Comparison of ENCODE assay signal across 18 cellular contexts in genomic region chr9:37417252-37417803, GRCh38. TPM values are rescaled to one million over a fixed set of nuclear protein-coding genes. Genes with fewer than 3 reads are reported as not detected.
DNase-seq lines count a peak whose midpoint lies in the region; ATAC-seq, FAIRE-seq and TF ChIP-seq lines count a peak whose summit lies in the region.
"Had no signal": no experiment of that assay in that cellular context is flagged by ENCODE, and none has a peak within 500 bp of the region (broad histone marks: within the 10 kb centered on the region; RNA-seq: fewer than 3 reads in every experiment).

No MANE protein-coding gene starts in this region.

- H3K79me2 ChIP-seq in DOHH2 (ENCODE audit: control insufficient read depth, low read length) (peaks cover 24% of the 10 kb centered on the region), Karpas-422 (ENCODE audit: low read length) (peaks cover 6% of the 10 kb centered on the region; the same call in 1 of the 2 replicates)

- intact Hi-C loops in kidney (cut with DNase I) (no loop called here), spleen (cut with DNase I; ENCODE audit: low total_unique reads) (no loop called here)

- H3K4me1 ChIP-seq in DOHH2 (ENCODE audit: control insufficient read depth, low read length): peaks cover 92% of the 10 kb centered on the region
- peaks cover 77% of the 10 kb centered on the region for H3K4me1 ChIP-seq in Karpas-422 (ENCODE audit: low read length)
- peaks cover 13 to 28% of the 10 kb centered on the region in 2 donors for H3K4me1 ChIP-seq in kidney (ENCODE audit: control insufficient read depth in 1 of 2, insufficient read depth in 1 of 2, low read depth in 1 of 2, low read length in 2 of 2)
- H3K4me1 ChIP-seq in spleen: peaks cover 5 to 33% (median 16%) of the 10 kb centered on the region in 6 donors

- peak; percentile 74 for DNase-seq in Karpas-422
- DNase-seq in kidney: peak; percentile 45
- peak; percentile 23 for DNase-seq in spleen
- no peak for DNase-seq in NCI-H1105 (lab: John Stamatoyannopoulos, UW)
- DNase-seq: CD8-positive, alpha-beta memory T cell; DMS53; Kasumi-1; NCI-H1105 treated with DMSO at 0.1 percent for 48 hours; NCI-H1694 treated with DMSO at 0.1 percent for 48 hours; NCI-H226; NCI-H524; NCI-H82; T-helper 1 cell had no signal

- ATAC-seq in HG03175 (IDR thresholded peaks at IDR 0.05; ENCODE audit: unreplicated experiment): no peak
- ATAC-seq in GM21515 (IDR thresholded peaks at IDR 0.05; ENCODE audit: unreplicated experiment): no peak
- ATAC-seq: PC-3 had no signal

- no peaks in the 10 kb centered on the region for H3K9me3 ChIP-seq in DOHH2 (ENCODE audit: control insufficient read depth, insufficient read depth, low read length)
- H3K9me3 ChIP-seq in Karpas-422 (ENCODE audit: low read length): no peaks in the 10 kb centered on the region
- H3K9me3 ChIP-seq in kidney (ENCODE audit: control insufficient read depth in 1 of 2, low read length in 2 of 2): no peaks in the 10 kb centered on the region
- H3K9me3 ChIP-seq in spleen: no peaks in the 10 kb centered on the region
- H3K9me3 ChIP-seq: BLaER1 treated with 17β-estradiol and CSF1 and Interleukin-3, amounts not matched to agents 10 nM and 100 nM had no signal

- H3K27me3 ChIP-seq in DOHH2 (ENCODE audit: control insufficient read depth, low read length) (no peaks in the 10 kb centered on the region), Karpas-422 (ENCODE audit: low read length) (no peaks in the 10 kb centered on the region), spleen (replicated peaks in 1 of 7) (no peaks in the 10 kb centered on the region)
- H3K27me3 ChIP-seq: BLaER1 treated with 17β-estradiol and CSF1 and Interleukin-3, amounts not matched to agents 10 nM and 100 nM had no signal

- peaks cover 12% of the 10 kb centered on the region for H3F3A ChIP-seq in DOHH2 (ENCODE audit: control insufficient read depth, insufficient read depth)

- H3K9me2 ChIP-seq in DOHH2 (replicated peaks; ENCODE audit: control insufficient read depth, low read length) (no peaks in the 10 kb centered on the region), Karpas-422 (replicated peaks; ENCODE audit: insufficient read depth, low read length) (no peaks in the 10 kb centered on the region)

- TF ChIP-seq CTCF in DOHH2 (IDR thresholded peaks at IDR 0.05; ENCODE audit: low read depth, low read length, poor library complexity, severe bottlenecking) (no peak), kidney (IDR thresholded peaks at IDR 0.05; ENCODE audit: borderline replicate concordance, extremely low read depth, insufficient read depth) (no peak), spleen (IDR thresholded peaks at IDR 0.05 in 8 of 11, conservative IDR thresholded peaks at IDR 0.05 in 3 of 11) (no peak)

- H3K27ac ChIP-seq in DOHH2 (ENCODE audit: low read depth, low read length) (peak overlapping the region; percentile 52), Karpas-422 (ENCODE audit: low read length) (peak overlapping the region; percentile 81), kidney (ENCODE audit: low read depth in 2 of 2, low read length in 2 of 2) (peak overlapping the region in 1 of 2 donors; percentile 12), spleen (no peak overlapping the region)
- H3K27ac ChIP-seq: BLaER1 treated with 17β-estradiol and CSF1 and Interleukin-3, amounts not matched to agents 10 nM and 100 nM had no signal

- H3K36me3 ChIP-seq in DOHH2 (ENCODE audit: control insufficient read depth, low read length): peaks cover 17% of the 10 kb centered on the region
- H3K36me3 ChIP-seq in Karpas-422 (ENCODE audit: insufficient read depth, low read length): no peaks in the 10 kb centered on the region
- no peaks in the 10 kb centered on the region for H3K36me3 ChIP-seq in kidney (ENCODE audit: control insufficient read depth in 1 of 2, insufficient read depth in 2 of 2, low read length in 2 of 2)
- H3K36me3 ChIP-seq in spleen: no peaks in the 10 kb centered on the region
- H3K36me3 ChIP-seq: BLaER1 treated with 17β-estradiol and CSF1 and Interleukin-3, amounts not matched to agents 10 nM and 100 nM had no signal

- H3K9ac ChIP-seq in Karpas-422 (ENCODE audit: low read length): peak overlapping the region; percentile 40
- no peak overlapping the region for H3K9ac ChIP-seq in kidney (ENCODE audit: low read length in 2 of 2)
- H3K9ac ChIP-seq: BLaER1 treated with 17β-estradiol and CSF1 and Interleukin-3, amounts not matched to agents 10 nM and 100 nM had no signal

- no peak for TF ChIP-seq POLR2A in spleen (IDR thresholded peaks at IDR 0.05)

- WGBS in spleen, 5 donors: 71 to 84% (median 79%) methylated on average over 7 to 9 of the region's 9 CpGs

- H4K20me1 ChIP-seq in DOHH2 (ENCODE audit: control insufficient read depth, insufficient read depth, low read depth, low read length) (no peaks in the 10 kb centered on the region), Karpas-422 (ENCODE audit: insufficient read depth, low read depth, low read length) (no peaks in the 10 kb centered on the region)
- H4K20me1 ChIP-seq: BLaER1 treated with 17β-estradiol and CSF1 and Interleukin-3, amounts not matched to agents 10 nM and 100 nM had no signal

- H2AFZ ChIP-seq in Karpas-422 (ENCODE audit: low read length): peak overlapping the region; percentile 34; the same call in 1 of the 2 replicates

- H3K4me2 ChIP-seq in DOHH2 (ENCODE audit: low read length) (peak overlapping the region; percentile 50), Karpas-422 (ENCODE audit: low read depth, low read length, poor library complexity, severe bottlenecking) (peak overlapping the region; percentile 48)

- FAIRE-seq in kidney (lab: Jason Lieb, UNC): no peak

- H3K4me3 ChIP-seq in DOHH2 (ENCODE audit: low read length): peak overlapping the region; percentile 26
- H3K4me3 ChIP-seq in Karpas-422 (ENCODE audit: low read length): peak overlapping the region; percentile 12; the same call in 1 of the 2 replicates
- no peak overlapping the region for H3K4me3 ChIP-seq in kidney (ENCODE audit: low read length in 2 of 2)
- H3K4me3 ChIP-seq in spleen: no peak overlapping the region
- H3K4me3 ChIP-seq: BLaER1 treated with 17β-estradiol and CSF1 and Interleukin-3, amounts not matched to agents 10 nM and 100 nM had no signal

RNA-seq across cellular contexts. Expression of gene GRHPR, which starts 5.2 kb away (rescaled TPM):
- total RNA-seq in Karpas-422 (2014; rRNA removed; shearing (Covaris generic); ENCODE audit: low replicate concordance): 234 and 345 TPM in 2 replicates
- 101 TPM for total RNA-seq in kidney
- 257 TPM for polyA plus RNA-seq in kidney (ENCODE audit: insufficient read depth, low read depth, low replicate concordance)
- 100 to 1,000 TPM in 1 of 7 donors, 10 to 100 TPM in 6; 54.3 to 114 (median 68.4) TPM for total RNA-seq in spleen
- 10 to 100 TPM; 44.9 to 61.9 (median 53.5) TPM for polyA plus RNA-seq in spleen

RNA-seq across cellular contexts. Expression of gene ZBTB5, which starts 47.9 kb away (rescaled TPM):
- 24.6 and 31.3 TPM in 2 replicates for total RNA-seq in Karpas-422 (2014; rRNA removed; shearing (Covaris generic); ENCODE audit: low replicate concordance)
- 14.1 TPM for total RNA-seq in kidney
- polyA plus RNA-seq in kidney (ENCODE audit: insufficient read depth, low read depth, low replicate concordance): 6.1 TPM
- 10 to 100 TPM; 10.7 to 15.1 (median 11.9) TPM for total RNA-seq in spleen
- 1 to 10 TPM; 4.7 to 6.0 (median 4.9) TPM for polyA plus RNA-seq in spleen

Comparison
In these comparisons a context has a peak if more than half of its experiments do, and no peak if none do; other contexts are left out.
1. H3K27ac ChIP-seq: peak in DOHH2 (single experiment) and Karpas-422 (single experiment); none in spleen (0 of 8).
2. H3K4me3 ChIP-seq: peak in DOHH2 (single experiment) and Karpas-422 (single experiment); none in kidney (0 of 2) and spleen (0 of 8).